Comparison of ENCODE assay signal across 1 cellular context in genomic region chrX:66919280-66919832, GRCh38.
A peak's percentile ranks its signal among the peaks of the same experiment; 100 is the strongest.
TF ChIP-seq lines count a peak whose summit lies in the region.

No MANE protein-coding gene starts in this region.

TF ChIP-seq in HEK293, 187 proteins besides CTCF, POLR2A, EP300 and RAD21 (continued from another document and continues in another):
- TF ChIP-seq PRDM10 (tag by site-specific recombination; IDR thresholded peaks at IDR 0.05): peak; percentile 70; the same call in 1 of the 2 replicates
- TF ChIP-seq ZNF324 (tag by site-specific recombination; IDR thresholded peaks at IDR 0.05): 0 out of 2 replicates have a peak, but pooled peaks have one; percentile 57
- peak; percentile 78; the same call in 1 of the 2 replicates for TF ChIP-seq ZBTB1 (tag by site-specific recombination; IDR thresholded peaks at IDR 0.05)
- TF ChIP-seq EGR2 (tag by site-specific recombination; IDR thresholded peaks at IDR 0.05; ENCODE audit: low read depth): no peak
- 0 out of 2 replicates have a peak, but pooled peaks have one; percentile 20 for TF ChIP-seq ZBTB8A (tag by site-specific recombination; IDR thresholded peaks at IDR 0.05)
- TF ChIP-seq ZNF660 (tag by site-specific recombination; IDR thresholded peaks at IDR 0.05): peak; percentile 70
- TF ChIP-seq ZNF211 (tag by site-specific recombination; IDR thresholded peaks at IDR 0.05; ENCODE audit: low read depth): no peak
- no peak for TF ChIP-seq ZNF513 (tag by site-specific recombination; IDR thresholded peaks at IDR 0.05)
- peak; percentile 31; the same call in 1 of the 2 replicates for TF ChIP-seq ATF2 (tag by site-specific recombination; IDR thresholded peaks at IDR 0.05; ENCODE audit: low read depth)
- 0 out of 2 replicates have a peak, but pooled peaks have one; percentile 40 for TF ChIP-seq KLF17 (tag by site-specific recombination; IDR thresholded peaks at IDR 0.05)
- peak; percentile 62; the same call in 1 of the 2 replicates for TF ChIP-seq MYNN (tag by site-specific recombination; IDR thresholded peaks at IDR 0.05; ENCODE audit: borderline replicate concordance)
- TF ChIP-seq ZNF223 (tag by site-specific recombination; IDR thresholded peaks at IDR 0.05): no peak
- peak; percentile 73 for TF ChIP-seq ZEB2 (tag by site-specific recombination; IDR thresholded peaks at IDR 0.05)
- peak; percentile 51 for TF ChIP-seq SETDB1 (IDR thresholded peaks at IDR 0.05; ENCODE audit: insufficient read length, low read length)
- no peak for TF ChIP-seq ZFHX2 (tag by site-specific recombination; conservative IDR thresholded peaks at IDR 0.05)
- TF ChIP-seq KLF8 (tag by site-specific recombination; IDR thresholded peaks at IDR 0.05): peak; percentile 72; the same call in 1 of the 2 replicates
- peak; percentile 96 for TF ChIP-seq FEZF1 (tag by site-specific recombination; IDR thresholded peaks at IDR 0.05)
- no peak for TF ChIP-seq ZNF132 (tag by site-specific recombination; IDR thresholded peaks at IDR 0.05; ENCODE audit: borderline replicate concordance)
- TF ChIP-seq ZNF837 (tag by site-specific recombination; IDR thresholded peaks at IDR 0.05): no peak
- TF ChIP-seq ZNF639 (tag by site-specific recombination; IDR thresholded peaks at IDR 0.05): peak; percentile 76; the same call in 1 of the 2 replicates
- peak; percentile 64; the same call in 1 of the 2 replicates for TF ChIP-seq BCL11B (tag by site-specific recombination; IDR thresholded peaks at IDR 0.05; ENCODE audit: low read depth)
- peak; percentile 75 for TF ChIP-seq ZNF24 (tag by site-specific recombination; IDR thresholded peaks at IDR 0.05)
- peak; percentile 87 for TF ChIP-seq ZNF629 (tag by site-specific recombination; IDR thresholded peaks at IDR 0.05)
- TF ChIP-seq OVOL3 (tag by site-specific recombination; IDR thresholded peaks at IDR 0.05): peak; percentile 84
- TF ChIP-seq GFI1B (tag by site-specific recombination; IDR thresholded peaks at IDR 0.05): peak; percentile 85
- 0 out of 2 replicates have a peak, but pooled peaks have one; percentile 11 for TF ChIP-seq KLF9 (tag by site-specific recombination; IDR thresholded peaks at IDR 0.05; ENCODE audit: low read depth)
- TF ChIP-seq TRIM28 (IDR thresholded peaks at IDR 0.05; ENCODE audit: borderline replicate concordance, low read length): peak; percentile 73; the same call in 1 of the 2 replicates
- peak; percentile 87 for TF ChIP-seq WT1 (tag by site-specific recombination; IDR thresholded peaks at IDR 0.05)
- 0 out of 2 replicates have a peak, but pooled peaks have one; percentile 9 for TF ChIP-seq ZNF518A (tag by site-specific recombination; conservative IDR thresholded peaks at IDR 0.05; ENCODE audit: low read depth)
- TF ChIP-seq ZBTB7A (tag by site-specific recombination; IDR thresholded peaks at IDR 0.05; ENCODE audit: low read depth): no peak
- TF ChIP-seq OSR2 (tag by site-specific recombination; IDR thresholded peaks at IDR 0.05): peak; percentile 81
- no peak for TF ChIP-seq ZNF521 (tag by site-specific recombination; IDR thresholded peaks at IDR 0.05)
- peak; percentile 68; the same call in 1 of the 2 replicates for TF ChIP-seq ZNF561 (tag by site-specific recombination; IDR thresholded peaks at IDR 0.05; ENCODE audit: borderline replicate concordance)
- TF ChIP-seq MEIS1 (CRISPR knock-in tag; IDR thresholded peaks at IDR 0.05; ENCODE audit: borderline replicate concordance): no peak
- peak; percentile 77 for TF ChIP-seq ZNF366 (tag by site-specific recombination; conservative IDR thresholded peaks at IDR 0.05)
- TF ChIP-seq BCL11A (tag by site-specific recombination; IDR thresholded peaks at IDR 0.05; ENCODE audit: low read depth): peak; percentile 85
- peak; percentile 16; the same call in 1 of the 2 replicates for TF ChIP-seq PATZ1 (tag by site-specific recombination; IDR thresholded peaks at IDR 0.05)
- TF ChIP-seq TSHZ1 (tag by site-specific recombination; IDR thresholded peaks at IDR 0.05; ENCODE audit: borderline replicate concordance): peak; percentile 89
- TF ChIP-seq ZNF626 (tag by site-specific recombination; IDR thresholded peaks at IDR 0.05): no peak
- no peak for TF ChIP-seq ZNF169 (tag by site-specific recombination; IDR thresholded peaks at IDR 0.05)
- no peak for TF ChIP-seq SCRT1 (tag by site-specific recombination; IDR thresholded peaks at IDR 0.05; ENCODE audit: borderline replicate concordance)
